26 cellular contexts compared by ENCODE assay signal in the genomic region with DNA sequence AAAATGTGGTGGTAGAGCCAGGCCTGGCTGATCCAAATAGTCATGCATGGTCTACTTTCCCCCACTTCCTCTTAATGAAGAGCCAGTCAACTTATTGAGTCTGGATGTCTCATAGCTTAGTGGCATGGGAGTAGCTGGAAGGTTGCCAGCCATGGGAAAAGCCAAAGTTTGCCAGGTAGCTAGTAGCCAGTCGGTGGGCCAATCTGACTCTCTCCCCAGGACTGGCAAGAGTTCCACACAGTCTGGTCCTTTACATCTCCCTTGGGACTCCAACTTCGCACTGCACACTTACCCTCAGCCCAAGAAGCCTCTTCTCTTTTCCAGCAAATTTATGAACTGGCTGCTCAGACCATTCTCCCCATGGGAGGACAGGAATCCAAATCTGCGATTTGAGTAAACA. TPM values are rescaled to one million over a fixed set of nuclear protein-coding genes. Genes with fewer than 3 reads are reported as not detected.
DNase-seq lines count a peak whose midpoint lies in the region; ATAC-seq and TF ChIP-seq lines count a peak whose summit lies in the region.
"Had no signal": no experiment of that assay in that cellular context is flagged by ENCODE, and none has a peak within 500 bp of the region (broad histone marks: within the 10 kb centered on the region; RNA-seq: fewer than 3 reads in every experiment).

No MANE protein-coding gene starts in this region.

- no peak overlapping the region for H3K27ac Mint-ChIP-seq in activated CD8-positive, alpha-beta memory T cell treated with anti-CD3 and anti-CD28 coated beads, Interleukin-2, amount 10 ng/mL, durations not matched to agents 7 days and 5 days
- H3K27ac Mint-ChIP-seq: activated CD4-positive, alpha-beta T cell treated with anti-CD3 and anti-CD28 coated beads for 36 hours; activated naive CD4-positive, alpha-beta T cell treated with anti-CD3 and anti-CD28 coated beads, Interleukin-2, amount 10 ng/mL, durations not matched to agents 7 days and 5 days; activated T-cell treated with anti-CD3 and anti-CD28 coated beads, Interleukin-2, amount 50 U/mL, for 72 hours; IgD-negative memory B cell had no signal

- H4K91ac ChIP-seq in IMR-90 (ENCODE audit: insufficient read depth, low read depth, low read length) = no peak overlapping the region

- POLR2A ChIA-PET in IMR-90 (lab: Charles Lee; ENCODE audit: unreplicated experiment) = no interaction called here

- H2AFZ ChIP-seq in IMR-90 (replicated peaks; ENCODE audit: low read length, poor library complexity) (no peak overlapping the region), osteoblast (ENCODE audit: low read length) (no peak overlapping the region)

- no peak overlapping the region for H2AK5ac ChIP-seq in IMR-90 (ENCODE audit: low read depth, low read length)

- BruUV-seq in IMR-90 (replicated peaks; lab: Mats Ljungman, UMichigan) = no TSS peak

- no peak overlapping the region for H3K56ac ChIP-seq in IMR-90 (ENCODE audit: extremely low read depth, insufficient read depth, low read length)

- ATAC-seq in IMR-90 (ENCODE audit: low read depth) (no peak), body of pancreas (no peak), GM21723 (IDR thresholded peaks at IDR 0.05; ENCODE audit: unreplicated experiment) (no peak)
- no peak for ATAC-seq in activated CD8-positive, alpha-beta memory T cell treated with anti-CD3 and anti-CD28 coated beads, Interleukin-2, amount 10 ng/mL, durations not matched to agents 7 days and 5 days
- ATAC-seq: activated CD4-positive, alpha-beta T cell treated with anti-CD3 and anti-CD28 coated beads for 36 hours; activated T-cell treated with anti-CD3 and anti-CD28 coated beads, Interleukin-2, amount 50 U/mL, for 72 hours; stimulated activated naive CD8-positive, alpha-beta T cell treated with anti-CD3 and anti-CD28 coated beads, Interleukin-15, Interleukin-2, amounts not matched to agents 100 U/mL and 50 U/mL, for 24 hours had no signal

- no peak overlapping the region for H3K9ac ChIP-seq in IMR-90 (ENCODE audit: low read depth, low read length)

- H3K4me3 Mint-ChIP-seq in activated CD8-positive, alpha-beta memory T cell treated with anti-CD3 and anti-CD28 coated beads, Interleukin-2, amount 10 ng/mL, durations not matched to agents 7 days and 5 days = no peak overlapping the region
- H3K4me3 Mint-ChIP-seq: activated CD4-positive, alpha-beta T cell treated with anti-CD3 and anti-CD28 coated beads for 36 hours; activated naive CD4-positive, alpha-beta T cell treated with anti-CD3 and anti-CD28 coated beads, Interleukin-2, amount 10 ng/mL, durations not matched to agents 7 days and 5 days; activated T-cell treated with anti-CD3 and anti-CD28 coated beads, Interleukin-2, amount 50 U/mL, for 72 hours; CD4-positive, alpha-beta memory T cell; IgD-negative memory B cell had no signal

- dilution Hi-C loops in IMR-90 (cut with HindIII; ENCODE audit: low sequenced_read_pairs, unreplicated experiment) = no loop called here

- H3K36me3 Mint-ChIP-seq in activated CD8-positive, alpha-beta memory T cell treated with anti-CD3 and anti-CD28 coated beads, Interleukin-2, amount 10 ng/mL, durations not matched to agents 7 days and 5 days = peaks cover 12% of the 10 kb centered on the region

- H3K79me1 ChIP-seq in IMR-90 (ENCODE audit: low read depth in 1 of 2, low read length in 2 of 2) = peaks cover 6 to 22% of the 10 kb centered on the region in 2 experiments; a peak in 3 of 4 replicates

- H3K9me3 Mint-ChIP-seq in activated CD8-positive, alpha-beta memory T cell treated with anti-CD3 and anti-CD28 coated beads, Interleukin-2, amount 10 ng/mL, durations not matched to agents 7 days and 5 days (ENCODE audit: low read depth) = no peaks in the 10 kb centered on the region
- H3K9me3 Mint-ChIP-seq: activated T-cell treated with anti-CD3 and anti-CD28 coated beads, Interleukin-2, amount 50 U/mL, for 72 hours had no signal

- CTCF ChIA-PET in IMR-90 (lab: Yijun Ruan, JAX) = no interaction called here
- CTCF ChIA-PET in activated CD8-positive, alpha-beta memory T cell treated with anti-CD3 and anti-CD28 coated beads, Interleukin-2, amount 10 ng/mL, durations not matched to agents 7 days and 5 days (lab: Charles Lee) = interaction anchor here (0.6 kb wide), 1 partner anchor 8 kb away, joined by 3 read pairs; a partner anchor contains a TSS

- in situ Hi-C loops in IMR-90 (cut with MboI; ENCODE audit: low sequenced_read_pairs) = no loop called here

- no peak overlapping the region for H2AK9ac ChIP-seq in IMR-90 (replicated peaks; ENCODE audit: low read depth, low read length, poor library complexity)

- peaks cover 3% of the 10 kb centered on the region; the same call in 1 of the 2 replicates for H3K4me1 ChIP-seq in IMR-90 (ENCODE audit: control insufficient read depth, insufficient read depth, low read length)
- H3K4me1 ChIP-seq in body of pancreas = no peaks in the 10 kb centered on the region
- peaks cover 17% of the 10 kb centered on the region for H3K4me1 ChIP-seq in osteoblast (ENCODE audit: insufficient read depth, low read length)

- H3K27ac ChIP-seq in IMR-90 (ENCODE audit: insufficient read depth, low read length) = no peak overlapping the region
- H3K27ac ChIP-seq in body of pancreas = no peak overlapping the region
- no peak overlapping the region for H3K27ac ChIP-seq in osteoblast (ENCODE audit: low read depth, low read length)
- H3K27ac ChIP-seq: dorsolateral prefrontal cortex had no signal

- intact Hi-C loops in IMR-90 (cut with micrococcal nuclease) = loop anchor here (5.0 to 10.0 kb wide), 2 partner anchors 50 to 127 kb away; no protein-coding TSS in a partner anchor
- intact Hi-C loops in body of pancreas (cut with DNase I) = no loop called here

- no peak overlapping the region for H2BK15ac ChIP-seq in IMR-90 (ENCODE audit: low read depth, low read length)

- H4K5ac ChIP-seq in IMR-90 (ENCODE audit: low read depth, low read length) = no peak overlapping the region

- H3K27me3 ChIP-seq in IMR-90 (ENCODE audit: control insufficient read depth, insufficient read depth, low read length) (no peaks in the 10 kb centered on the region), body of pancreas (no peaks in the 10 kb centered on the region), osteoblast (ENCODE audit: insufficient read depth, low read length) (no peaks in the 10 kb centered on the region)
- H3K27me3 ChIP-seq: dorsolateral prefrontal cortex, tibial nerve had no signal

- TF ChIP-seq POLR2A in IMR-90 (IDR thresholded peaks at IDR 0.05; ENCODE audit: low read depth, low read length) (no peak), body of pancreas (IDR thresholded peaks at IDR 0.05) (no peak)

- no peaks in the 10 kb centered on the region for H3K9me3 ChIP-seq in IMR-90 (ENCODE audit: control insufficient read depth, insufficient read depth, low read length)
- no peaks in the 10 kb centered on the region for H3K9me3 ChIP-seq in body of pancreas
- H3K9me3 ChIP-seq in osteoblast (ENCODE audit: low read depth, low read length) = no peaks in the 10 kb centered on the region
- H3K9me3 ChIP-seq: tibial nerve had no signal

- no peaks in the 10 kb centered on the region for H4K20me1 ChIP-seq in IMR-90 (ENCODE audit: insufficient read depth, low read length)
- H4K20me1 ChIP-seq in osteoblast (ENCODE audit: insufficient read depth, low read length) = no peaks in the 10 kb centered on the region

- H3K9me1 ChIP-seq in IMR-90 (ENCODE audit: insufficient read depth, low read length) = no peaks in the 10 kb centered on the region

- no peak overlapping the region for H2BK120ac ChIP-seq in IMR-90 (ENCODE audit: low read depth, low read length)

- no peak for TF ChIP-seq CTCF in IMR-90 (conservative IDR thresholded peaks at IDR 0.05; ENCODE audit: low read depth, low read length)
- TF ChIP-seq CTCF in body of pancreas (IDR thresholded peaks at IDR 0.05) = no peak
- TF ChIP-seq CTCF in osteoblast (IDR thresholded peaks at IDR 0.05; ENCODE audit: extremely low read depth, low read depth, low read length) = no peak

- no peaks in the 10 kb centered on the region for H3K27me3 Mint-ChIP-seq in activated CD8-positive, alpha-beta memory T cell treated with anti-CD3 and anti-CD28 coated beads, Interleukin-2, amount 10 ng/mL, durations not matched to agents 7 days and 5 days
- H3K27me3 Mint-ChIP-seq: activated CD4-positive, alpha-beta T cell treated with anti-CD3 and anti-CD28 coated beads for 36 hours; activated naive CD4-positive, alpha-beta T cell treated with anti-CD3 and anti-CD28 coated beads, Interleukin-2, amount 10 ng/mL, durations not matched to agents 7 days and 5 days; CD4-positive, alpha-beta memory T cell; IgD-negative memory B cell had no signal

- H3K18ac ChIP-seq in IMR-90 (ENCODE audit: low read depth, low read length) = no peak overlapping the region

- H2BK20ac ChIP-seq in IMR-90 (ENCODE audit: low read depth, low read length) = peak overlapping the region; percentile 16; the same call in 1 of the 2 replicates

- H3K4ac ChIP-seq in IMR-90 (ENCODE audit: low read depth, low read length) = no peak overlapping the region

- peaks cover 11% of the 10 kb centered on the region for H3K79me2 ChIP-seq in osteoblast (ENCODE audit: insufficient read depth, low read length)

- H3K23ac ChIP-seq in IMR-90 (ENCODE audit: low read depth, low read length) = no peak overlapping the region

- H3K36me3 ChIP-seq in IMR-90 (ENCODE audit: control insufficient read depth, insufficient read depth, low read length) (no peaks in the 10 kb centered on the region), body of pancreas (replicated peaks in 1 of 2; ENCODE audit: insufficient read depth in 1 of 2, low read depth in 2 of 2) (no peaks in the 10 kb centered on the region), osteoblast (ENCODE audit: insufficient read depth, low read length) (no peaks in the 10 kb centered on the region)
- H3K36me3 ChIP-seq: tibial nerve had no signal

- H3K4me2 ChIP-seq in IMR-90 (ENCODE audit: low read depth, low read length) (no peak overlapping the region), osteoblast (ENCODE audit: insufficient read depth, low read length) (no peak overlapping the region)

- H3K4me1 Mint-ChIP-seq in activated CD8-positive, alpha-beta memory T cell treated with anti-CD3 and anti-CD28 coated beads, Interleukin-2, amount 10 ng/mL, durations not matched to agents 7 days and 5 days = no peaks in the 10 kb centered on the region
- H3K4me1 Mint-ChIP-seq: activated CD4-positive, alpha-beta T cell treated with anti-CD3 and anti-CD28 coated beads for 36 hours; activated naive CD4-positive, alpha-beta T cell treated with anti-CD3 and anti-CD28 coated beads, Interleukin-2, amount 10 ng/mL, durations not matched to agents 7 days and 5 days had no signal

- no peak overlapping the region for H3K4me3 ChIP-seq in IMR-90 (ENCODE audit: insufficient read depth, low read depth, low read length)
- no peak overlapping the region for H3K4me3 ChIP-seq in body of pancreas
- H3K4me3 ChIP-seq in osteoblast (ENCODE audit: insufficient read depth, low read length) = no peak overlapping the region
- H3K4me3 ChIP-seq: dorsolateral prefrontal cortex, tibial nerve had no signal

- WGBS in IMR-90 (ENCODE audit: extremely low coverage in 2 of 2, insufficient read length in 1 of 2), 2 experiments = 89% methylated on average over 2 of the region's 3 CpGs; no CpG with 5 or more reads in 1 of the 2 experiments
- WGBS in body of pancreas, 2 donors = 84 to 88% methylated on average over 2 to 3 of the region's 3 CpGs

- DNase-seq in DMS79 treated with DMSO at 0.1 percent for 48 hours (lab: John Stamatoyannopoulos, UW) = peak; percentile 57
- DNase-seq in IMR-90 = no peak
- peak in 3 of 4 donors; percentile 13 to 21 (median 15) for DNase-seq in body of pancreas
- peak; percentile 89 for DNase-seq in kidney tubule cell (ENCODE audit: low spot score)
- no peak for DNase-seq in activated CD8-positive, alpha-beta memory T cell treated with anti-CD3 and anti-CD28 coated beads, Interleukin-2, amount 10 ng/mL, durations not matched to agents 7 days and 5 days
- no peak for DNase-seq in osteoblast (ENCODE audit: insufficient read length, low spot score, missing footprints)
- DNase-seq in activated CD4-positive, CD25-positive, alpha-beta regulatory T cell treated with anti-CD3 and anti-CD28 coated beads, Interleukin-2, amount 50 U/mL, for 72 hours = no peak
- DNase-seq: activated CD4-positive, alpha-beta T cell treated with anti-CD3 and anti-CD28 coated beads for 36 hours; activated naive CD4-positive, alpha-beta T cell treated with anti-CD3 and anti-CD28 coated beads, Interleukin-2, amount 10 ng/mL, durations not matched to agents 7 days and 5 days; activated T-cell treated with anti-CD3 and anti-CD28 coated beads, Interleukin-2, amount 50 U/mL, for 72 hours; CD4-positive, alpha-beta memory T cell; dorsolateral prefrontal cortex; foreskin melanocyte; hippocampal formation; mammary epithelial cell; MM.1S; NCI-H1694; NCI-H2227 treated with DMSO at 0.1 percent for 48 hours; NCI-H82; SIG-M5; stimulated activated CD4-positive, alpha-beta T cell treated with anti-CD3 and anti-CD28 coated beads, Interleukin-12 subunit alpha, Interleukin-12 subunit beta, amount 100 ng/mL, for 4 hours; stimulated activated CD4-positive, alpha-beta T cell treated with anti-CD3 and anti-CD28 coated beads, Interleukin-4, amount 100 ng/mL, for 4 hours; stimulated activated naive CD8-positive, alpha-beta T cell treated with anti-CD3 and anti-CD28 coated beads, Interleukin-15, Interleukin-2, amounts not matched to agents 100 U/mL and 50 U/mL, for 24 hours had no signal

- no peak overlapping the region for H3K14ac ChIP-seq in IMR-90 (replicated peaks; ENCODE audit: low read depth, low read length)

- no peak for TF ChIP-seq RAD21 in IMR-90 (IDR thresholded peaks at IDR 0.05; ENCODE audit: low read length)

- H2BK5ac ChIP-seq in IMR-90 (ENCODE audit: low read depth, low read length, poor library complexity, severe bottlenecking) = no peak overlapping the region

- no peak overlapping the region for H4K8ac ChIP-seq in IMR-90 (ENCODE audit: low read depth in 2 of 2, low read length in 2 of 2)

RNA-seq across cellular contexts. Expression of a gene that starts 8.3 kb away (rescaled TPM):
- 18.3 and 20.3 TPM in 2 replicates for total RNA-seq in IMR-90 (2012; rRNA removed)
- polyA plus RNA-seq in IMR-90 (2012; rRNA removed) = 5.2 and 5.7 TPM in 2 replicates
- 2.8 TPM in 2 replicates for polyA plus RNA-seq in IMR-90 (2012; cell fraction: cytosol; rRNA removed)
- polyA plus RNA-seq in IMR-90 (2012; cell fraction: nucleus; rRNA removed; ENCODE audit: low replicate concordance) = 2.0 and 4.6 TPM in 2 replicates
- 10 to 100 TPM in 1 of 2 donors, 1 to 10 TPM in 1; 4.9 to 11.7 TPM for total RNA-seq in body of pancreas
- 10 to 100 TPM; 12.0 to 14.0 TPM for total RNA-seq in activated CD8-positive, alpha-beta memory T cell treated with anti-CD3 and anti-CD28 coated beads, Interleukin-2, amount 10 ng/mL, durations not matched to agents 7 days and 5 days
- total RNA-seq in osteoblast = 23.9 and 24.5 TPM in 2 replicates

Comparison
In these comparisons a context has a peak if more than half of its experiments do, and no peak if none do; other contexts are left out.
1. DNase-seq: peak in DMS79 treated with DMSO at 0.1 percent for 48 hours (single experiment), body of pancreas (3 of 4) and kidney tubule cell (single experiment); none in IMR-90 (single experiment), activated CD8-positive, alpha-beta memory T cell treated with anti-CD3 and anti-CD28 coated beads, Interleukin-2, amount 10 ng/mL, durations not matched to agents 7 days and 5 days (single experiment), osteoblast (single experiment) and activated CD4-positive, CD25-positive, alpha-beta regulatory T cell treated with anti-CD3 and anti-CD28 coated beads, Interleukin-2, amount 50 U/mL, for 72 hours (single experiment).